Comparison of ENCODE assay signal across 2 cellular contexts in the genomic region with DNA sequence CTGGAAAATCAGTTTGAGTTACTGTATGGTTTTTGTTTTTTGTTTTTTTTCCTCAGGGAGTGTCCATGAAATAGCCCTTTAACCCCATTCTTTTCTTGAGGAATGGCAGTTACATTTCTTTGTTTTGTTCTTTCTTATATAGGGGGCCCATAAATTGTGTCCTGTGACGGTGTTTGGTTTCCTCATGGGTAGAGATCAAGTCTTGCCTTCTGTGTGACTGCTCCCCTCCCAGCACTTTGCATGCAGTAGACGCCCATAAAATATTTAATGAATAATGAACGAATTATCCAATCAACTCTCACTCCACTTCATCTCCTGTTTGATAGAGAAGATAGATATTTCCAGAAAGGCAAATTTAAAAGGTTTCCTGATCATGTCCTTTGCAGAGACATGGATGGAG.
TF ChIP-seq lines count a peak whose summit lies in the region.

No MANE protein-coding gene starts in this region.

TF ChIP-seq in GM23338, 12 proteins besides CTCF, POLR2A, EP300 and RAD21 (continues in another document):
- TF ChIP-seq, protein P1, sequence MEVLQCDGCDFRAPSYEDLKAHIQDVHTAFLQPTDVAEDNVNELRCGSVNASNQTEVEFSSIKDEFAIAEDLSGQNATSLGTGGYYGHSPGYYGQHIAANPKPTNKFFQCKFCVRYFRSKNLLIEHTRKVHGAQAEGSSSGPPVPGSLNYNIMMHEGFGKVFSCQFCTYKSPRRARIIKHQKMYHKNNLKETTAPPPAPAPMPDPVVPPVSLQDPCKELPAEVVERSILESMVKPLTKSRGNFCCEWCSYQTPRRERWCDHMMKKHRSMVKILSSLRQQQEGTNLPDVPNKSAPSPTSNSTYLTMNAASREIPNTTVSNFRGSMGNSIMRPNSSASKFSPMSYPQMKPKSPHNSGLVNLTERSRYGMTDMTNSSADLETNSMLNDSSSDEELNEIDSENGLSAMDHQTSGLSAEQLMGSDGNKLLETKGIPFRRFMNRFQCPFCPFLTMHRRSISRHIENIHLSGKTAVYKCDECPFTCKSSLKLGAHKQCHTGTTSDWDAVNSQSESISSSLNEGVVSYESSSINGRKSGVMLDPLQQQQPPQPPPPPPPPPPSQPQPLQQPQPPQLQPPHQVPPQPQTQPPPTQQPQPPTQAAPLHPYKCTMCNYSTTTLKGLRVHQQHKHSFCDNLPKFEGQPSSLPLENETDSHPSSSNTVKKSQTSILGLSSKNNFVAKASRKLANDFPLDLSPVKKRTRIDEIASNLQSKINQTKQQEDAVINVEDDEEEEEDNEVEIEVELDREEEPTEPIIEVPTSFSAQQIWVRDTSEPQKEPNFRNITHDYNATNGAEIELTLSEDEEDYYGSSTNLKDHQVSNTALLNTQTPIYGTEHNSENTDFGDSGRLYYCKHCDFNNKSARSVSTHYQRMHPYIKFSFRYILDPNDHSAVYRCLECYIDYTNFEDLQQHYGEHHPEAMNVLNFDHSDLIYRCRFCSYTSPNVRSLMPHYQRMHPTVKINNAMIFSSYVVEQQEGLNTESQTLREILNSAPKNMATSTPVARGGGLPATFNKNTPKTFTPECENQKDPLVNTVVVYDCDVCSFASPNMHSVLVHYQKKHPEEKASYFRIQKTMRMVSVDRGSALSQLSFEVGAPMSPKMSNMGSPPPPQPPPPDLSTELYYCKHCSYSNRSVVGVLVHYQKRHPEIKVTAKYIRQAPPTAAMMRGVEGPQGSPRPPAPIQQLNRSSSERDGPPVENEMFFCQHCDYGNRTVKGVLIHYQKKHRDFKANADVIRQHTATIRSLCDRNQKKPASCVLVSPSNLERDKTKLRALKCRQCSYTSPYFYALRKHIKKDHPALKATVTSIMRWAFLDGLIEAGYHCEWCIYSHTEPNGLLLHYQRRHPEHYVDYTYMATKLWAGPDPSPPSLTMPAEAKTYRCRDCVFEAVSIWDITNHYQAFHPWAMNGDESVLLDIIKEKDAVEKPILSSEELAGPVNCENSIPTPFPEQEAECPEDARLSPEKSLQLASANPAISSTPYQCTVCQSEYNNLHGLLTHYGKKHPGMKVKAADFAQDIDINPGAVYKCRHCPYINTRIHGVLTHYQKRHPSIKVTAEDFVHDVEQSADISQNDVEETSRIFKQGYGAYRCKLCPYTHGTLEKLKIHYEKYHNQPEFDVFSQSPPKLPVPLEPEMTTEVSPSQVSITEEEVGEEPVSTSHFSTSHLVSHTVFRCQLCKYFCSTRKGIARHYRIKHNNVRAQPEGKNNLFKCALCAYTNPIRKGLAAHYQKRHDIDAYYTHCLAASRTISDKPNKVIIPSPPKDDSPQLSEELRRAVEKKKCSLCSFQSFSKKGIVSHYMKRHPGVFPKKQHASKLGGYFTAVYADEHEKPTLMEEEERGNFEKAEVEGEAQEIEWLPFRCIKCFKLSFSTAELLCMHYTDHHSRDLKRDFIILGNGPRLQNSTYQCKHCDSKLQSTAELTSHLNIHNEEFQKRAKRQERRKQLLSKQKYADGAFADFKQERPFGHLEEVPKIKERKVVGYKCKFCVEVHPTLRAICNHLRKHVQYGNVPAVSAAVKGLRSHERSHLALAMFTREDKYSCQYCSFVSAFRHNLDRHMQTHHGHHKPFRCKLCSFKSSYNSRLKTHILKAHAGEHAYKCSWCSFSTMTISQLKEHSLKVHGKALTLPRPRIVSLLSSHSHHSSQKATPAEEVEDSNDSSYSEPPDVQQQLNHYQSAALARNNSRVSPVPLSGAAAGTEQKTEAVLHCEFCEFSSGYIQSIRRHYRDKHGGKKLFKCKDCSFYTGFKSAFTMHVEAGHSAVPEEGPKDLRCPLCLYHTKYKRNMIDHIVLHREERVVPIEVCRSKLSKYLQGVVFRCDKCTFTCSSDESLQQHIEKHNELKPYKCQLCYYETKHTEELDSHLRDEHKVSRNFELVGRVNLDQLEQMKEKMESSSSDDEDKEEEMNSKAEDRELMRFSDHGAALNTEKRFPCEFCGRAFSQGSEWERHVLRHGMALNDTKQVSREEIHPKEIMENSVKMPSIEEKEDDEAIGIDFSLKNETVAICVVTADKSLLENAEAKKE (CRISPR knock-in tag; IDR thresholded peaks at IDR 0.05): no peak
- TF ChIP-seq NANOG (IDR thresholded peaks at IDR 0.05; ENCODE audit: borderline replicate concordance): no peak
- TF ChIP-seq, protein P2, sequence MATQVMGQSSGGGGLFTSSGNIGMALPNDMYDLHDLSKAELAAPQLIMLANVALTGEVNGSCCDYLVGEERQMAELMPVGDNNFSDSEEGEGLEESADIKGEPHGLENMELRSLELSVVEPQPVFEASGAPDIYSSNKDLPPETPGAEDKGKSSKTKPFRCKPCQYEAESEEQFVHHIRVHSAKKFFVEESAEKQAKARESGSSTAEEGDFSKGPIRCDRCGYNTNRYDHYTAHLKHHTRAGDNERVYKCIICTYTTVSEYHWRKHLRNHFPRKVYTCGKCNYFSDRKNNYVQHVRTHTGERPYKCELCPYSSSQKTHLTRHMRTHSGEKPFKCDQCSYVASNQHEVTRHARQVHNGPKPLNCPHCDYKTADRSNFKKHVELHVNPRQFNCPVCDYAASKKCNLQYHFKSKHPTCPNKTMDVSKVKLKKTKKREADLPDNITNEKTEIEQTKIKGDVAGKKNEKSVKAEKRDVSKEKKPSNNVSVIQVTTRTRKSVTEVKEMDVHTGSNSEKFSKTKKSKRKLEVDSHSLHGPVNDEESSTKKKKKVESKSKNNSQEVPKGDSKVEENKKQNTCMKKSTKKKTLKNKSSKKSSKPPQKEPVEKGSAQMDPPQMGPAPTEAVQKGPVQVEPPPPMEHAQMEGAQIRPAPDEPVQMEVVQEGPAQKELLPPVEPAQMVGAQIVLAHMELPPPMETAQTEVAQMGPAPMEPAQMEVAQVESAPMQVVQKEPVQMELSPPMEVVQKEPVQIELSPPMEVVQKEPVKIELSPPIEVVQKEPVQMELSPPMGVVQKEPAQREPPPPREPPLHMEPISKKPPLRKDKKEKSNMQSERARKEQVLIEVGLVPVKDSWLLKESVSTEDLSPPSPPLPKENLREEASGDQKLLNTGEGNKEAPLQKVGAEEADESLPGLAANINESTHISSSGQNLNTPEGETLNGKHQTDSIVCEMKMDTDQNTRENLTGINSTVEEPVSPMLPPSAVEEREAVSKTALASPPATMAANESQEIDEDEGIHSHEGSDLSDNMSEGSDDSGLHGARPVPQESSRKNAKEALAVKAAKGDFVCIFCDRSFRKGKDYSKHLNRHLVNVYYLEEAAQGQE (IDR thresholded peaks at IDR 0.05; ENCODE audit: unreplicated experiment): no peak
- TF ChIP-seq, protein P3, sequence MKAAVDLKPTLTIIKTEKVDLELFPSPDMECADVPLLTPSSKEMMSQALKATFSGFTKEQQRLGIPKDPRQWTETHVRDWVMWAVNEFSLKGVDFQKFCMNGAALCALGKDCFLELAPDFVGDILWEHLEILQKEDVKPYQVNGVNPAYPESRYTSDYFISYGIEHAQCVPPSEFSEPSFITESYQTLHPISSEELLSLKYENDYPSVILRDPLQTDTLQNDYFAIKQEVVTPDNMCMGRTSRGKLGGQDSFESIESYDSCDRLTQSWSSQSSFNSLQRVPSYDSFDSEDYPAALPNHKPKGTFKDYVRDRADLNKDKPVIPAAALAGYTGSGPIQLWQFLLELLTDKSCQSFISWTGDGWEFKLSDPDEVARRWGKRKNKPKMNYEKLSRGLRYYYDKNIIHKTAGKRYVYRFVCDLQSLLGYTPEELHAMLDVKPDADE (IDR thresholded peaks at IDR 0.05): no peak
- no peak for TF ChIP-seq ZNF331 (CRISPR knock-in tag; IDR thresholded peaks at IDR 0.05; ENCODE audit: low read depth)
- no peak for TF ChIP-seq EZH2 (IDR thresholded peaks at IDR 0.05; ENCODE audit: low read depth, unreplicated experiment)
- TF ChIP-seq POLR2AphosphoS5 (IDR thresholded peaks at IDR 0.05; ENCODE audit: low read depth): no peak
- no peak for TF ChIP-seq CREB1 (CRISPR knock-in tag; IDR thresholded peaks at IDR 0.05; ENCODE audit: low read depth)
- no peak for TF ChIP-seq STAT1 (IDR thresholded peaks at IDR 0.05; ENCODE audit: unreplicated experiment)
- TF ChIP-seq EZH2phosphoT487 (IDR thresholded peaks at IDR 0.05; ENCODE audit: unreplicated experiment): no peak

TF ChIP-seq in WTC11, 78 proteins besides CTCF, POLR2A, EP300 and RAD21 (continued from another document):
- TF ChIP-seq, protein P4, sequence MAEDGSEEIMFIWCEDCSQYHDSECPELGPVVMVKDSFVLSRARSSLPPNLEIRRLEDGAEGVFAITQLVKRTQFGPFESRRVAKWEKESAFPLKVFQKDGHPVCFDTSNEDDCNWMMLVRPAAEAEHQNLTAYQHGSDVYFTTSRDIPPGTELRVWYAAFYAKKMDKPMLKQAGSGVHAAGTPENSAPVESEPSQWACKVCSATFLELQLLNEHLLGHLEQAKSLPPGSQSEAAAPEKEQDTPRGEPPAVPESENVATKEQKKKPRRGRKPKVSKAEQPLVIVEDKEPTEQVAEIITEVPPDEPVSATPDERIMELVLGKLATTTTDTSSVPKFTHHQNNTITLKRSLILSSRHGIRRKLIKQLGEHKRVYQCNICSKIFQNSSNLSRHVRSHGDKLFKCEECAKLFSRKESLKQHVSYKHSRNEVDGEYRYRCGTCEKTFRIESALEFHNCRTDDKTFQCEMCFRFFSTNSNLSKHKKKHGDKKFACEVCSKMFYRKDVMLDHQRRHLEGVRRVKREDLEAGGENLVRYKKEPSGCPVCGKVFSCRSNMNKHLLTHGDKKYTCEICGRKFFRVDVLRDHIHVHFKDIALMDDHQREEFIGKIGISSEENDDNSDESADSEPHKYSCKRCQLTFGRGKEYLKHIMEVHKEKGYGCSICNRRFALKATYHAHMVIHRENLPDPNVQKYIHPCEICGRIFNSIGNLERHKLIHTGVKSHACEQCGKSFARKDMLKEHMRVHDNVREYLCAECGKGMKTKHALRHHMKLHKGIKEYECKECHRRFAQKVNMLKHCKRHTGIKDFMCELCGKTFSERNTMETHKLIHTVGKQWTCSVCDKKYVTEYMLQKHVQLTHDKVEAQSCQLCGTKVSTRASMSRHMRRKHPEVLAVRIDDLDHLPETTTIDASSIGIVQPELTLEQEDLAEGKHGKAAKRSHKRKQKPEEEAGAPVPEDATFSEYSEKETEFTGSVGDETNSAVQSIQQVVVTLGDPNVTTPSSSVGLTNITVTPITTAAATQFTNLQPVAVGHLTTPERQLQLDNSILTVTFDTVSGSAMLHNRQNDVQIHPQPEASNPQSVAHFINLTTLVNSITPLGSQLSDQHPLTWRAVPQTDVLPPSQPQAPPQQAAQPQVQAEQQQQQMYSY (CRISPR knock-in tag; IDR thresholded peaks at IDR 0.05): no peak
- TF ChIP-seq EMX1 (CRISPR knock-in tag; IDR thresholded peaks at IDR 0.05) (no peak), NR3C1 (CRISPR knock-in tag; conservative IDR thresholded peaks at IDR 0.05; ENCODE audit: low read depth) (no peak), RELA (CRISPR knock-in tag; IDR thresholded peaks at IDR 0.05; ENCODE audit: borderline replicate concordance) (no peak), ZNF219 (CRISPR knock-in tag; IDR thresholded peaks at IDR 0.05; ENCODE audit: borderline replicate concordance) (no peak)
